ENCODE assay signal across 9 cellular contexts in the genomic region with DNA sequence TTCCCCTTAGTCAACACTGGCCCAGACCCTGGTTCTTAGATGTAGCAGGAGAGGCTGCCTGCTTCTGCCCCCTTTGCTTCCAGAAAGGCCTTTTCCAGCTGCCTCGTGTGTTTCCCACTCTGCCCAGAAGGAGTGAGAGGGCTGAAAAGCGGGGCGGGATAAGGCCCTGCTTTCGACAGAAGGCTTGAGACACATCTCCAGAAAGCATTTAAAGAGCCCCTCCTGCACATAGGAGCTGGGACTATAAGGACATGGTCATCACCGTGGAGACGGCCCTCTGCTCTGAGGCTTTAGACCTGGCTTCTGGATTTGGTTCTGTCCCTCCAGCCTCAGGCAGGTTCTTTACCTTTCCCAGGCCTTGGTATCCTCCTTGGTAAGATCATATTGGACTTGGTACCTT. TPM values are rescaled to one million over a fixed set of nuclear protein-coding genes. Genes with fewer than 3 reads are reported as not detected.
DNase-seq lines count a peak whose midpoint lies in the region; ATAC-seq and TF ChIP-seq lines count a peak whose summit lies in the region.
"Had no signal": no experiment of that assay in that cellular context is flagged by ENCODE, and none has a peak within 500 bp of the region (broad histone marks: within the 10 kb centered on the region; RNA-seq: fewer than 3 reads in every experiment).

No MANE protein-coding gene starts in this region.

- H3K9me3 ChIP-seq in lung (ENCODE audit: control insufficient read depth in 2 of 2, insufficient read depth in 1 of 2, low read length in 1 of 2), result no peaks in the 10 kb centered on the region

- H3K36me3 Mint-ChIP-seq in activated CD4-positive, alpha-beta T cell treated with anti-CD3 and anti-CD28 coated beads for 36 hours (ENCODE audit: low read depth), result peaks cover 31% of the 10 kb centered on the region
- H3K36me3 Mint-ChIP-seq in activated CD4-positive, alpha-beta T cell treated with anti-CD3 and anti-CD28 coated beads, Interleukin-2, amount 10 ng/mL, durations not matched to agents 24 days and 14 days (ENCODE audit: low read depth), result peaks cover 35% of the 10 kb centered on the region

- intact Hi-C loops in activated CD4-positive, alpha-beta T cell treated with anti-CD3 and anti-CD28 coated beads for 36 hours (cut with DNase I, micrococcal nuclease), result no loop called here
- intact Hi-C loops in activated CD4-positive, alpha-beta T cell treated with anti-CD3 and anti-CD28 coated beads, Interleukin-2, amount 10 ng/mL, durations not matched to agents 24 days and 14 days (cut with micrococcal nuclease), result no loop called here

- peaks cover 43% of the 10 kb centered on the region for H3K4me1 Mint-ChIP-seq in activated CD4-positive, alpha-beta T cell treated with anti-CD3 and anti-CD28 coated beads for 36 hours
- H3K4me1 Mint-ChIP-seq in activated CD4-positive, alpha-beta T cell treated with anti-CD3 and anti-CD28 coated beads, Interleukin-2, amount 10 ng/mL, durations not matched to agents 24 days and 14 days, result peaks cover 16% of the 10 kb centered on the region

- no peak overlapping the region for H3K4me3 Mint-ChIP-seq in activated CD4-positive, alpha-beta T cell treated with anti-CD3 and anti-CD28 coated beads for 36 hours
- no peak overlapping the region for H3K4me3 Mint-ChIP-seq in activated CD4-positive, alpha-beta T cell treated with anti-CD3 and anti-CD28 coated beads, Interleukin-2, amount 10 ng/mL, durations not matched to agents 24 days and 14 days

- no peak overlapping the region for H3K4me3 ChIP-seq in lung

- peaks cover 19 to 31% of the 10 kb centered on the region in 2 donors for H3K36me3 ChIP-seq in lung (ENCODE audit: control insufficient read depth in 2 of 2, insufficient read depth in 2 of 2, low read length in 2 of 2)

- no peaks in the 10 kb centered on the region for H3K27me3 Mint-ChIP-seq in activated CD4-positive, alpha-beta T cell treated with anti-CD3 and anti-CD28 coated beads for 36 hours
- H3K27me3 Mint-ChIP-seq in activated CD4-positive, alpha-beta T cell treated with anti-CD3 and anti-CD28 coated beads, Interleukin-2, amount 10 ng/mL, durations not matched to agents 24 days and 14 days, result no peaks in the 10 kb centered on the region

- 68 to 76% methylated on average over 6 of the region's 6 CpGs for WGBS in lung, 2 donors

- H3K9me3 Mint-ChIP-seq in activated CD4-positive, alpha-beta T cell treated with anti-CD3 and anti-CD28 coated beads for 36 hours (ENCODE audit: low read depth), result no peaks in the 10 kb centered on the region
- H3K9me3 Mint-ChIP-seq in activated CD4-positive, alpha-beta T cell treated with anti-CD3 and anti-CD28 coated beads, Interleukin-2, amount 10 ng/mL, durations not matched to agents 24 days and 14 days, result no peaks in the 10 kb centered on the region

- H3K27ac ChIP-seq in cingulate gyrus (ENCODE audit: low read depth, low read length), result peak overlapping the region; percentile 87
- peak overlapping the region; percentile 77 for H3K27ac ChIP-seq in lung (ENCODE audit: low read depth in 1 of 2, low read length in 1 of 2)
- H3K27ac ChIP-seq in temporal lobe (ENCODE audit: low read depth, low read length), result peak overlapping the region; percentile 38

- H3K4me1 ChIP-seq in lung (ENCODE audit: control insufficient read depth in 2 of 2, insufficient read depth in 2 of 2, low read length in 2 of 2), result peaks cover 4 to 14% of the 10 kb centered on the region in 2 donors

- peak overlapping the region; percentile 43 for H3K27ac Mint-ChIP-seq in activated CD4-positive, alpha-beta T cell treated with anti-CD3 and anti-CD28 coated beads for 36 hours
- H3K27ac Mint-ChIP-seq in activated CD4-positive, alpha-beta T cell treated with anti-CD3 and anti-CD28 coated beads, Interleukin-2, amount 10 ng/mL, durations not matched to agents 24 days and 14 days, result no peak overlapping the region

- ATAC-seq in activated CD4-positive, alpha-beta T cell treated with anti-CD3 and anti-CD28 coated beads for 36 hours, result no peak
- ATAC-seq in lung (ENCODE audit: insufficient read depth, low FRiP score), result no peak

- DNase-seq in activated CD4-positive, alpha-beta T cell treated with anti-CD3 and anti-CD28 coated beads for 36 hours, result no peak
- no peak for DNase-seq in activated CD4-positive, alpha-beta T cell treated with anti-CD3 and anti-CD28 coated beads, Interleukin-2, amount 10 ng/mL, durations not matched to agents 24 days and 14 days
- DNase-seq in lung (ENCODE audit: low spot score) (no peak), putamen (ENCODE audit: low spot score) (no peak), superior temporal gyrus (ENCODE audit: extremely low spot score) (no peak)
- DNase-seq in NK-92 treated with Interleukin-12 subunit alpha and Interleukin-12 subunit beta, amount 100 ng/mL, for 24 hours (lab: John Stamatoyannopoulos, UW), result no peak
- DNase-seq: NCI-H345 had no signal

- TF ChIP-seq CTCF in lung (IDR thresholded peaks at IDR 0.05; ENCODE audit: control extremely low read depth, extremely low read depth), result no peak

- CTCF ChIA-PET in activated CD4-positive, alpha-beta T cell treated with anti-CD3 and anti-CD28 coated beads for 36 hours (lab: Charles Lee), result interaction anchor here (0.5 to 2.8 kb wide), 5 partner anchors 9 to 470 kb away, joined by 3 to 14 read pairs (median 3); no protein-coding TSS in a partner anchor

- no peaks in the 10 kb centered on the region for H3K27me3 ChIP-seq in lung (ENCODE audit: control insufficient read depth, insufficient read depth)

- POLR2A ChIA-PET in activated CD4-positive, alpha-beta T cell treated with anti-CD3 and anti-CD28 coated beads for 36 hours (lab: Charles Lee), result interaction anchor here (0.6 to 0.7 kb wide), 2 partner anchors 51 to 69 kb away, joined by 3 to 9 read pairs; no protein-coding TSS in a partner anchor

RNA-seq across cellular contexts. Expression of a gene that starts 11.9 kb away (rescaled TPM):
- 100 to 1,000 TPM; 510 to 518 TPM for total RNA-seq in activated CD4-positive, alpha-beta T cell treated with anti-CD3 and anti-CD28 coated beads for 36 hours
- 471 and 482 TPM in 2 replicates for total RNA-seq in activated CD4-positive, alpha-beta T cell treated with anti-CD3 and anti-CD28 coated beads, Interleukin-2, amount 10 ng/mL, durations not matched to agents 24 days and 14 days
- total RNA-seq in lung (100 to 1,000 TPM; 476 to 543 TPM), temporal lobe (848 TPM)
- polyA plus RNA-seq in lung, result 100 to 1,000 TPM; 364 to 480 TPM
